ENCODE assay signal across 8 cellular contexts in the genomic region with DNA sequence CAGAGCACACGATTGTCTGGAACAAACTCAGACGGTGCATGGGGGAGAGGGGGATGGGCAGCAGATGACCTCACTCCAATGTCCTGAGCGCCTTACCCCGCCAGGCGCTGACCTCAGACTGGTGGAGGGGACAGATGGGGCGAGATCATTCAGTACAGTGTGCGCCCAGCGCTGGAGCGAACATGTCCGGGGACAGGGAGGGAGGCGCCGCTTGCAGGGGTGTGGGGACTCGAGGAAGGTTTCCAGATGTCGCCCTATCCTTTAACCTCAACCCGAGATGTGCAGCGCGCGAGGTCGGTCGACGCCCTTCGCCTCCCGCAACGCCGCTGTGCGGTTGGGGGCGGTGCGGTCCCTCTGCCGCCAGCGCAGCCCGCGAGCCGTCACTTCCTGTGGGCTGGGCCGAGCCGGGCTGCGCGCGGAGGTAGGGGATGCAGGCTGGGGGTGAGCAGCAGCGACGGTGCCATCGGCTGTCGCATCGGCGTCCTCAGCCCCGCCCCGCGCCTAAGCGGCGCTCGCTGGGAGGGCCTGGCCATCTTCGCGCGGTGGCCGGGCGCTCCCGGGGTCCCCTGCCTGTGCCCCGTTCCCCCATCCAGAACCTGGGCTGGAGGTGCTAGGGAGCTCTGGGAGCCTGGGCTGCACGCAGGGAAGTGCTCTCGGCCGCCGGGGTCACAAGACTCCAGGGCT. TPM values are rescaled to one million over a fixed set of nuclear protein-coding genes. Genes with fewer than 3 reads are reported as not detected.
A peak's percentile ranks its signal among the peaks of the same experiment; 100 is the strongest.
DNase-seq lines count a peak whose midpoint lies in the region; ATAC-seq and TF ChIP-seq lines count a peak whose summit lies in the region.

No MANE protein-coding gene starts in this region.

- no peaks in the 10 kb centered on the region for H3K27me3 Mint-ChIP-seq in T-helper 17 cell

- no peaks in the 10 kb centered on the region for H3K9me3 ChIP-seq in T-helper 17 cell (ENCODE audit: control insufficient read depth, low read length, poor library complexity, severe bottlenecking)
- H3K9me3 ChIP-seq in ascending aorta = no peaks in the 10 kb centered on the region
- no peaks in the 10 kb centered on the region for H3K9me3 ChIP-seq in hepatocyte (ENCODE audit: low read depth)
- no peaks in the 10 kb centered on the region for H3K9me3 ChIP-seq in vagina

- H3K9me2 ChIP-seq in hepatocyte (replicated peaks; ENCODE audit: insufficient read depth) = no peaks in the 10 kb centered on the region

- peak overlapping the region; percentile 82 for H2AFZ ChIP-seq in hepatocyte

- peak overlapping the region; percentile 85 for H3K4me3 Mint-ChIP-seq in T-helper 17 cell

- peaks cover 18% of the 10 kb centered on the region for H3K4me1 Mint-ChIP-seq in T-helper 17 cell

- H3K4me2 ChIP-seq in hepatocyte = peak overlapping the region; percentile 87

- peaks cover 5% of the 10 kb centered on the region for H3K79me2 ChIP-seq in hepatocyte

- H3K27ac ChIP-seq in ascending aorta = peak overlapping the region; percentile 91 to 95
- H3K27ac ChIP-seq in hepatocyte = peak overlapping the region; percentile 94
- peak overlapping the region; percentile 84 for H3K27ac ChIP-seq in vagina

- TF ChIP-seq CTCF in ascending aorta (IDR thresholded peaks at IDR 0.05) (peak in 1 of 3 experiments; percentile 38), hepatocyte (IDR thresholded peaks at IDR 0.05; ENCODE audit: poor library complexity) (no peak), vagina (IDR thresholded peaks at IDR 0.05) (no peak)

- H4K20me1 ChIP-seq in hepatocyte (ENCODE audit: insufficient read depth, poor library complexity, severe bottlenecking) = no peaks in the 10 kb centered on the region

- peak; percentile 95 for ATAC-seq in T-helper 17 cell

- H3K36me3 ChIP-seq in ascending aorta (no peaks in the 10 kb centered on the region), hepatocyte (replicated peaks; ENCODE audit: insufficient read depth, low read depth) (no peaks in the 10 kb centered on the region), vagina (no peaks in the 10 kb centered on the region)

- intact Hi-C loops in ascending aorta (cut with DNase I) (loop anchor here (10.0 kb wide), 1 partner anchor 537 kb away; no protein-coding TSS in a partner anchor), vagina (cut with DNase I) (no loop called here)

- H3K36me3 Mint-ChIP-seq in T-helper 17 cell (ENCODE audit: low read depth) = no peaks in the 10 kb centered on the region

- TF ChIP-seq POLR2A in vagina (IDR thresholded peaks at IDR 0.05) = peak in 1 of 2 donors; percentile 32

- H3K4me1 ChIP-seq in ascending aorta (peaks cover 6 to 17% of the 10 kb centered on the region in 2 donors), hepatocyte (ENCODE audit: insufficient read depth) (peaks cover 12% of the 10 kb centered on the region), vagina (peaks cover 14% of the 10 kb centered on the region)

- H3K4me3 ChIP-seq in ascending aorta (peak overlapping the region; percentile 67 to 68), hepatocyte (peak overlapping the region; percentile 54), vagina (peak overlapping the region; percentile 54 to 77)

- peak overlapping the region; percentile 67 for H3K27ac Mint-ChIP-seq in T-helper 17 cell

- DNase-seq in DMS 273 (lab: John Stamatoyannopoulos, UW; ENCODE audit: unreplicated experiment) (peak; percentile 88), DMS 273 treated with DMSO at 0.1 percent for 48 hours (lab: John Stamatoyannopoulos, UW) (no peak), NCI-H1105 treated with DMSO at 0.1 percent for 48 hours (lab: John Stamatoyannopoulos, UW) (peak; percentile 74), T-helper 17 cell (peak; percentile 71 to 79 (median 77)), ascending aorta (ENCODE audit: low spot score in 2 of 2) (peak; percentile 51 to 87), hepatocyte (ENCODE audit: low spot score) (peak; percentile 92), retina (peak; percentile 95), vagina (ENCODE audit: extremely low spot score in 2 of 2) (no peak)

- 1% methylated on average over 58 of the region's 61 CpGs for WGBS in hepatocyte (ENCODE audit: low lambda C conversion rate, missing lambda C conversion rate)

- no peaks in the 10 kb centered on the region for H3K27me3 ChIP-seq in ascending aorta
- no peaks in the 10 kb centered on the region for H3K27me3 ChIP-seq in hepatocyte
- H3K27me3 ChIP-seq in vagina = no peaks in the 10 kb centered on the region

RNA-seq across cellular contexts. Expression of a gene that starts 5.3 kb away (rescaled TPM):
- total RNA-seq in T-helper 17 cell = under 1 TPM in 1 of 2 donors, not detected in 1; 0.86 TPM
- total RNA-seq in ascending aorta = 54.7 TPM
- total RNA-seq in hepatocyte = 12.8 and 16.4 TPM in 2 replicates
- polyA plus RNA-seq in hepatocyte = 14.6 and 17.0 TPM in 2 replicates
- total RNA-seq in vagina = 13.5 TPM

RNA-seq across cellular contexts. Expression of a gene that starts 9.6 kb away (rescaled TPM):
- total RNA-seq in T-helper 17 cell (10 to 100 TPM; 10.6 to 14.9 TPM), ascending aorta (103 TPM), hepatocyte (13.2 and 15.3 TPM in 2 replicates), vagina (13.0 TPM)
- polyA plus RNA-seq in hepatocyte = 43.4 and 55.5 TPM in 2 replicates

RNA-seq across cellular contexts. Expression of a gene that starts 30.3 kb away (rescaled TPM):
- 10 to 100 TPM; 13.7 to 19.1 TPM for total RNA-seq in T-helper 17 cell
- total RNA-seq in ascending aorta = 14.5 TPM
- total RNA-seq in hepatocyte = 39.3 and 49.5 TPM in 2 replicates
- polyA plus RNA-seq in hepatocyte = 29.8 and 39.3 TPM in 2 replicates
- total RNA-seq in vagina = 33.6 TPM

RNA-seq across cellular contexts. Expression of a gene that starts 46.4 kb away (rescaled TPM):
- total RNA-seq in T-helper 17 cell = not detected
- not detected for total RNA-seq in ascending aorta
- total RNA-seq in hepatocyte = 0.43 and 0.60 TPM in 2 replicates
- polyA plus RNA-seq in hepatocyte = not detected in 2 replicates
- 0.74 TPM for total RNA-seq in vagina

RNA-seq across cellular contexts. Expression of a gene that starts 58.0 kb away (rescaled TPM):
- total RNA-seq in T-helper 17 cell (not detected), ascending aorta (not detected), hepatocyte (0.16 and 1.1 TPM in 2 replicates), vagina (not detected)
- polyA plus RNA-seq in hepatocyte = 0.19 TPM in 1 of 2 replicates, not detected in the other

Comparison
In these comparisons a context has a peak if more than half of its experiments do, and no peak if none do; other contexts are left out.
1. DNase-seq: peak in DMS 273 (single experiment), NCI-H1105 treated with DMSO at 0.1 percent for 48 hours (single experiment), T-helper 17 cell (3 of 3), ascending aorta (2 of 2), hepatocyte (single experiment) and retina (single experiment); none in DMS 273 treated with DMSO at 0.1 percent for 48 hours (single experiment) and vagina (0 of 2).
2. Peak in every context shown above with its lines, with median percentiles within 50 percentile points of each other: H3K27ac ChIP-seq and H3K4me3 ChIP-seq.